28 cellular contexts compared by ENCODE assay signal in the genomic region with DNA sequence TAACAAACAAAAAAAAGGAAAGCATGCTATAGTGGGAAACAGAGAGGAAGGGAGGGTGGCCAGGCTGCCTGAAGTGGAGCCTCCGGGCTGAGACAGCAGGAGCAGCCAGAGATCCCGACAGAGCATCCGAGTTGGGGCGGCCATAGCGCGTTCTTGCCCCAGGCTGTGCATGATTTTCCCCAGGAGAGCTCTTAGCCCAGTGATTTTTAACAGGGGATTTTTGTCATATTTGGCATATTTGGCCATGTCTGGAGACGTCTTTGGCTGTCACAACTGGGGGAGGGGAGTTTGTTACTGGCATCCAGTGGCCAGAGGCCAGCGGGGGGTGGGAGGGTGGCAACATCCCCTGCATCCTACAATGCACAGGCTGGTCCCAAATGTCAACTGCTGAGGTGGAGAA. TPM values are rescaled to one million over a fixed set of nuclear protein-coding genes. Genes with fewer than 3 reads are reported as not detected.
"Had no signal": no experiment of that assay in that cellular context is flagged by ENCODE, and none has a peak within 500 bp of the region (broad histone marks: within the 10 kb centered on the region; RNA-seq: fewer than 3 reads in every experiment).

No MANE protein-coding gene starts in this region.

- H3K9ac ChIP-seq: neural progenitor cell had no signal

- H3K36me3 ChIP-seq: neural progenitor cell had no signal

- H2AFZ ChIP-seq: neural progenitor cell had no signal

- FAIRE-seq: colon, endothelial cell of umbilical vein, keratinocyte had no signal

- H3K4me2 ChIP-seq: neural progenitor cell had no signal

- H3K27me3 ChIP-seq: esophagus squamous epithelium, heart left ventricle, neural progenitor cell, tibial artery had no signal

- H3K4me3 ChIP-seq: esophagus squamous epithelium, heart left ventricle, neural progenitor cell, tibial artery had no signal

- ATAC-seq: activated CD4-positive, CD25-positive, alpha-beta regulatory T cell treated with anti-CD3 and anti-CD28 coated beads, Interleukin-2, amount 50 U/mL, for 24 hours; activated CD8-positive, alpha-beta memory T cell treated with anti-CD3 and anti-CD28 coated beads, Interleukin-2, amount 10 ng/mL, durations not matched to agents 7 days and 5 days; activated naive CD4-positive, alpha-beta T cell treated with anti-CD3 and anti-CD28 coated beads, Interleukin-2, amount 50 U/mL, for 72 hours; effector memory CD8-positive, alpha-beta T cell; heart left ventricle; left colon; naive thymus-derived CD8-positive, alpha-beta T cell; stimulated activated naive CD8-positive, alpha-beta T cell treated with anti-CD3 and anti-CD28 coated beads, Interleukin-15, Interleukin-2, amounts not matched to agents 100 U/mL and 50 U/mL, for 24 hours had no signal

- DNase-seq: activated CD4-positive, alpha-beta memory T cell treated with anti-CD3 and anti-CD28 coated beads, Interleukin-2, amount 10 ng/mL, durations not matched to agents 7 days and 5 days; activated CD4-positive, alpha-beta T cell treated with anti-CD3 and anti-CD28 coated beads, Interleukin-2, amount 10 ng/mL, durations not matched to agents 24 days and 14 days; activated gamma-delta T cell; activated T-cell treated with anti-CD3 and anti-CD28 coated beads for 4 hours; aorta; central memory CD4-positive, alpha-beta T cell; effector memory CD8-positive, alpha-beta T cell; esophagus squamous epithelium; heart left ventricle; left colon; naive thymus-derived CD8-positive, alpha-beta T cell; retina; stimulated activated CD4-positive, alpha-beta T cell treated with anti-CD3 and anti-CD28 coated beads, Interleukin-12 subunit alpha, Interleukin-12 subunit beta, amount 100 ng/mL, for 4 hours; stimulated activated CD4-positive, alpha-beta T cell treated with anti-CD3 and anti-CD28 coated beads, Interleukin-4, amount 100 ng/mL, for 4 hours; stimulated activated naive CD8-positive, alpha-beta T cell treated with anti-CD3 and anti-CD28 coated beads, Interleukin-15, Interleukin-2, amounts not matched to agents 100 U/mL and 50 U/mL, for 24 hours; tibial artery had no signal

- H3K27ac ChIP-seq: esophagus squamous epithelium, heart left ventricle, neural progenitor cell, tibial artery, VCaP had no signal

RNA-seq across cellular contexts. Expression of a gene that starts 23.6 kb away (rescaled TPM):
- total RNA-seq: activated CD4-positive, alpha-beta memory T cell treated with anti-CD3 and anti-CD28 coated beads, Interleukin-2, amount 10 ng/mL, durations not matched to agents 7 days and 5 days; activated CD4-positive, alpha-beta T cell treated with anti-CD3 and anti-CD28 coated beads, Interleukin-2, amount 10 ng/mL, durations not matched to agents 24 days and 14 days; activated CD8-positive, alpha-beta memory T cell treated with anti-CD3 and anti-CD28 coated beads, Interleukin-2, amount 10 ng/mL, durations not matched to agents 7 days and 5 days; activated naive CD4-positive, alpha-beta T cell treated with anti-CD3 and anti-CD28 coated beads, Interleukin-2, amount 50 U/mL, for 72 hours; activated T-helper 1 cell treated with anti-CD3 and anti-CD28 coated beads, Interleukin-12 subunit alpha, Interleukin-12 subunit beta, Interleukin-2, Interleukin-4 antibody, amounts not matched to agents 30 ng/mL and 10 ng/mL and 1 ng/mL, durations not matched to agents 14 hours and 24 hours and 36 hours; dermis microvascular lymphatic vessel endothelial cell; endothelial cell of umbilical vein; naive thymus-derived CD8-positive, alpha-beta T cell; progenitor cell of endocrine pancreas; T-helper 2 cell treated with Interferon-gamma antibody and Interleukin-4, amounts not matched to agents 100 ng/mL and 5 ng/mL, for 36 hours had no signal
- polyA plus RNA-seq: endothelial cell of umbilical vein; naive thymus-derived CD8-positive, alpha-beta T cell had no signal
